In genomic region chr11:74480683-74481417, GRCh38 we compare ENCODE assay signal across 1 cellular context.
A peak's percentile ranks its signal among the peaks of the same experiment; 100 is the strongest.
TF ChIP-seq lines count a peak whose summit lies in the region.

No MANE protein-coding gene starts in this region.

TF ChIP-seq in HepG2, 621 proteins besides CTCF, POLR2A, EP300 and RAD21 (continued from another document):
- TF ChIP-seq ARID5B (CRISPR knock-in tag; IDR thresholded peaks at IDR 0.05), result 0 out of 2 replicates have a peak, but pooled peaks have one; percentile 29
- peak in 1 of 2 experiments; percentile 31; a peak in 1 of 4 replicates for TF ChIP-seq MAFK (conservative IDR thresholded peaks at IDR 0.05 in 1 of 2, IDR thresholded peaks at IDR 0.05 in 1 of 2; ENCODE audit: low read length in 2 of 2)
- TF ChIP-seq RARA (CRISPR knock-in tag; IDR thresholded peaks at IDR 0.05), result 0 out of 2 replicates have a peak, but pooled peaks have one; percentile 16
- no peak for TF ChIP-seq ZBTB40 (IDR thresholded peaks at IDR 0.05)
- TF ChIP-seq ZBTB40 (CRISPR knock-in tag; IDR thresholded peaks at IDR 0.05), result no peak
- TF ChIP-seq NR2F6 (IDR thresholded peaks at IDR 0.05), result peak; percentile 45
- TF ChIP-seq NR2F6 (CRISPR knock-in tag; IDR thresholded peaks at IDR 0.05), result peak; percentile 47; the same call in 1 of the 2 replicates
- TF ChIP-seq EHMT2 (IDR thresholded peaks at IDR 0.05; ENCODE audit: borderline replicate concordance, low read depth, low read length), result no peak
- TF ChIP-seq SOX13 (IDR thresholded peaks at IDR 0.05), result no peak
- 0 out of 4 replicates have a peak, but pooled peaks of 1 of the 2 experiments have one; percentile 11 for TF ChIP-seq SOX13 (CRISPR knock-in tag; conservative IDR thresholded peaks at IDR 0.05 in 1 of 2, IDR thresholded peaks at IDR 0.05 in 1 of 2)
